22 cellular contexts compared by ENCODE assay signal in the genomic region with DNA sequence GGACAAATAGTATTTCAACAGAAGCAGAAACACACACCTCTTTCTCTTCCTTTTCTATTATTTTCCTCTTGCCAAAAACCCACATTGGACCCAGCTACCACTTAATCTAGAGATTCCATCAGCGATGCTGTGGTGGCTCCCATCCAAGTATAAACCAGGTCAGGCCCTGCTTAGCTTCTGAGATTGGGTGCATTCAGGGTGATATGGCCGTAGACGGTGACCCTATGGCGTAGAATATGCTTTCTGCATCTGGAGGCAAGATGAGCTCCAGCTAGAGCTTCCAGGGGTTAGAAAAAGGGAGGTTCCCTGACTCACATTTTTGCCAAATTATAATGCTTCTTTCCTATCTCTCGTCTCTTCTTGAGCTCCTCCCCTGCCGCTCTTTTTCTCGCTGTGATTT.
"Had no signal": no experiment of that assay in that cellular context is flagged by ENCODE, and none has a peak within 500 bp of the region (broad histone marks: within the 10 kb centered on the region; RNA-seq: fewer than 3 reads in every experiment).

No MANE protein-coding gene starts in this region.

- H3K4me3 ChIP-seq: breast epithelium, esophagus squamous epithelium, left lung, prostate gland, right atrium auricular region, skin epidermis, stomach, tibial nerve had no signal

- H3K9me3 ChIP-seq: breast epithelium, esophagus squamous epithelium, left lung, prostate gland, right atrium auricular region, stomach, tibial nerve had no signal

- H3K27me3 Mint-ChIP-seq: activated CD4-positive, alpha-beta T cell treated with anti-CD3 and anti-CD28 coated beads, Interleukin-2, amount 10 ng/mL, durations not matched to agents 7 days and 5 days; activated T-cell treated with anti-CD3 and anti-CD28 coated beads, Interleukin-2, amount 50 U/mL, for 24 hours had no signal

- H3K36me3 ChIP-seq: breast epithelium, esophagus squamous epithelium, left lung, prostate gland, right atrium auricular region, stomach, tibial nerve had no signal

- H3K9me3 Mint-ChIP-seq: activated CD4-positive, alpha-beta T cell treated with anti-CD3 and anti-CD28 coated beads, Interleukin-2, amount 10 ng/mL, durations not matched to agents 7 days and 5 days; activated naive CD4-positive, alpha-beta T cell treated with anti-CD3 and anti-CD28 coated beads, Interleukin-2, amount 10 ng/mL, durations not matched to agents 7 days and 5 days; activated naive CD8-positive, alpha-beta T cell treated with anti-CD3 and anti-CD28 coated beads, Interleukin-2, amount 50 U/mL, for 24 hours; activated T-cell treated with anti-CD3 and anti-CD28 coated beads, Interleukin-2, amount 50 U/mL, for 24 hours; dendritic cell treated with granulocyte-macrophage colony-stimulating factor and Interleukin-4, amounts not matched to agents 40 ng/mL and 50 ng/mL, for 4 days; T-helper 1 cell treated with Interleukin-12 subunit alpha and Interleukin-12 subunit beta and Interleukin-4 antibody, amounts not matched to agents 30 μg/mL and 1 μg/mL, for 36 hours had no signal

- ATAC-seq: activated CD4-positive, CD25-positive, alpha-beta regulatory T cell treated with anti-CD3 and anti-CD28 coated beads, Interleukin-2, amount 50 U/mL, for 24 hours; activated CD8-positive, alpha-beta T cell treated with anti-CD3 and anti-CD28 coated beads, Interleukin-2, amount 10 ng/mL, durations not matched to agents 7 days and 5 days; activated naive CD8-positive, alpha-beta T cell treated with anti-CD3 and anti-CD28 coated beads, Interleukin-2, amount 50 U/mL, for 24 hours had no signal

- DNase-seq: activated CD4-positive, alpha-beta T cell treated with anti-CD3 and anti-CD28 coated beads, Interleukin-2, amount 10 ng/mL, durations not matched to agents 7 days and 5 days; activated CD8-positive, alpha-beta T cell treated with anti-CD3 and anti-CD28 coated beads, Interleukin-2, amount 10 ng/mL, durations not matched to agents 7 days and 5 days; activated effector memory CD4-positive, alpha-beta T cell treated with Interleukin-2 at 50 U/mL for 16 hours; activated naive CD4-positive, alpha-beta T cell treated with anti-CD3 and anti-CD28 coated beads, Interleukin-2, amount 10 ng/mL, durations not matched to agents 7 days and 5 days; activated naive CD8-positive, alpha-beta T cell treated with anti-CD3 and anti-CD28 coated beads, Interleukin-2, amount 50 U/mL, for 24 hours; activated T-cell treated with anti-CD3 and anti-CD28 coated beads, Interleukin-2, amount 50 U/mL, for 24 hours; effector CD8-positive, alpha-beta T cell; esophagus squamous epithelium; left lung; occipital lobe; stimulated activated CD4-positive, alpha-beta T cell treated with anti-CD3 and anti-CD28 coated beads, Interleukin-15, amount 100 ng/mL, for 24 hours; stimulated activated CD4-positive, alpha-beta T cell treated with anti-CD3 and anti-CD28 coated beads, Interleukin-2, amount 100 ng/mL, for 48 hours; stomach had no signal

- H3K27ac ChIP-seq: prostate gland had no signal

- H3K27me3 ChIP-seq: breast epithelium, left lung, right atrium auricular region, stomach, tibial nerve had no signal

- H3K36me3 Mint-ChIP-seq: activated naive CD4-positive, alpha-beta T cell treated with anti-CD3 and anti-CD28 coated beads, Interleukin-2, amount 10 ng/mL, durations not matched to agents 7 days and 5 days; mesothelial cell of epicardium had no signal

- H3K27ac Mint-ChIP-seq: activated CD4-positive, alpha-beta T cell treated with anti-CD3 and anti-CD28 coated beads, Interleukin-2, amount 10 ng/mL, durations not matched to agents 7 days and 5 days; activated CD8-positive, alpha-beta T cell treated with anti-CD3 and anti-CD28 coated beads, Interleukin-2, amount 10 ng/mL, durations not matched to agents 7 days and 5 days; activated naive CD4-positive, alpha-beta T cell treated with anti-CD3 and anti-CD28 coated beads, Interleukin-2, amount 10 ng/mL, durations not matched to agents 7 days and 5 days; activated naive CD8-positive, alpha-beta T cell treated with anti-CD3 and anti-CD28 coated beads, Interleukin-2, amount 50 U/mL, for 24 hours; activated T-cell treated with anti-CD3 and anti-CD28 coated beads, Interleukin-2, amount 50 U/mL, for 24 hours; dendritic cell treated with granulocyte-macrophage colony-stimulating factor and Interleukin-4, amounts not matched to agents 40 ng/mL and 50 ng/mL, for 4 days; T-helper 1 cell treated with Interleukin-12 subunit alpha and Interleukin-12 subunit beta and Interleukin-4 antibody, amounts not matched to agents 30 μg/mL and 1 μg/mL, for 36 hours had no signal

- H3K4me1 ChIP-seq: left lung, prostate gland had no signal

- H3K4me3 Mint-ChIP-seq: activated CD4-positive, alpha-beta T cell treated with anti-CD3 and anti-CD28 coated beads, Interleukin-2, amount 10 ng/mL, durations not matched to agents 7 days and 5 days; activated CD8-positive, alpha-beta T cell treated with anti-CD3 and anti-CD28 coated beads, Interleukin-2, amount 10 ng/mL, durations not matched to agents 7 days and 5 days; activated naive CD4-positive, alpha-beta T cell treated with anti-CD3 and anti-CD28 coated beads, Interleukin-2, amount 10 ng/mL, durations not matched to agents 7 days and 5 days; activated naive CD8-positive, alpha-beta T cell treated with anti-CD3 and anti-CD28 coated beads, Interleukin-2, amount 50 U/mL, for 24 hours; activated T-cell treated with anti-CD3 and anti-CD28 coated beads, Interleukin-2, amount 50 U/mL, for 24 hours; dendritic cell treated with granulocyte-macrophage colony-stimulating factor and Interleukin-4, amounts not matched to agents 40 ng/mL and 50 ng/mL, for 4 days; mesothelial cell of epicardium; T-helper 1 cell treated with Interleukin-12 subunit alpha and Interleukin-12 subunit beta and Interleukin-4 antibody, amounts not matched to agents 30 μg/mL and 1 μg/mL, for 36 hours had no signal

- H3K4me1 Mint-ChIP-seq: activated CD4-positive, alpha-beta T cell treated with anti-CD3 and anti-CD28 coated beads, Interleukin-2, amount 10 ng/mL, durations not matched to agents 7 days and 5 days; activated naive CD4-positive, alpha-beta T cell treated with anti-CD3 and anti-CD28 coated beads, Interleukin-2, amount 10 ng/mL, durations not matched to agents 7 days and 5 days; activated naive CD8-positive, alpha-beta T cell treated with anti-CD3 and anti-CD28 coated beads, Interleukin-2, amount 50 U/mL, for 24 hours had no signal
